8 cellular contexts compared by ENCODE assay signal in the genomic region with DNA sequence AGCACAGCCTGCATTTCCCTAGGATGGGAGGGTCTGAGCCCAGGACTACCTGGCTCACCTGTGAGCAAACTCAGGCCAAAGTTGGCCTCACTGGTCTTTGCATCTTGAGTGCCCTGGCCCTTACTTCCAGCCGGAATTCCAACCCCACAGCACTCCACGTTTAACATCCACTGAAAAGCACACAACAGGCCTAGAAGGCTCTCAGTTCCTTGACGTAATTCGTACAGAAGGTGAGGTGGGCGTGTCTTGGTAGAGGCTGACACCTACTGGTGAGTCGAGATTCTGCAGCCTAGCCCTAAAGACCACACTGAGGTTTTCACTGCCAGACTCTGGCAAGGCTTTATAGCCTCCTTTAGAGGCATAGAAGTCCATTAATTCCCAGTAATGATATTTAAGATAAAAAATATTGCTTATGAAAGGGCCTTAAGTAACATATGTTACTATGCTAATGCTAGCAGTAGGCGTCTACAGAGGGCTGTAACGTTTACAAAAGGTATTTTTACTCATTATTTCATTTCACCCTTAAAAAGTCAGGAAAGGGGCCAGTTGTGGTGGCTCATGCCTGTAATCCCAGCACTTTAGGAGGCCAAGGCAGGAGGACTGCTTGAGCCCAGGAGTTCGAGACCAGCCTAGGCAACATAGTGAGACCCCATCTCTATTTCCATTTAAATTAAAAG.
DNase-seq lines count a peak whose midpoint lies in the region; ATAC-seq and TF ChIP-seq lines count a peak whose summit lies in the region.

No MANE protein-coding gene starts in this region.

- peak; percentile 33 to 70 (median 67) for DNase-seq in CD8-positive, alpha-beta T cell
- DNase-seq in HAP-1 (ENCODE audit: low spot score in 2 of 2) (peak; percentile 46 to 71), PC-9 (peak; percentile 34 to 62), fibroblast of the conjunctiva (ENCODE audit: low read depth) (peak; percentile 44), retina (peak; percentile 49)
- peak; percentile 57 for DNase-seq in activated T-cell treated with anti-CD3 and anti-CD28 coated beads, Interleukin-2, amount 50 U/mL, for 4 hours

- H3K79me2 ChIP-seq in PC-9 (ENCODE audit: low read depth): no peaks in the 10 kb centered on the region

- peak; percentile 98 for ATAC-seq in CD8-positive, alpha-beta T cell
- ATAC-seq in activated T-cell treated with anti-CD3 and anti-CD28 coated beads, Interleukin-2, amount 50 U/mL, for 4 hours: peak; percentile 77 to 78
- ATAC-seq in HG02970 (IDR thresholded peaks at IDR 0.05; ENCODE audit: low FRiP score, unreplicated experiment): no peak
- ATAC-seq in HG03571 (IDR thresholded peaks at IDR 0.05; ENCODE audit: unreplicated experiment): no peak

- no peak overlapping the region for H2AFZ ChIP-seq in PC-9

- no peak overlapping the region for H3K4me2 ChIP-seq in PC-9

- no peaks in the 10 kb centered on the region for H3K9me3 Mint-ChIP-seq in CD8-positive, alpha-beta T cell
- no peaks in the 10 kb centered on the region for H3K9me3 Mint-ChIP-seq in activated T-cell treated with anti-CD3 and anti-CD28 coated beads, Interleukin-2, amount 50 U/mL, for 4 hours

- H3K4me3 Mint-ChIP-seq in CD8-positive, alpha-beta T cell: no peak overlapping the region
- no peak overlapping the region for H3K4me3 Mint-ChIP-seq in activated T-cell treated with anti-CD3 and anti-CD28 coated beads, Interleukin-2, amount 50 U/mL, for 4 hours

- no peaks in the 10 kb centered on the region for H3K9me3 ChIP-seq in CD8-positive, alpha-beta T cell (ENCODE audit: low read length)
- peaks cover 10% of the 10 kb centered on the region for H3K9me3 ChIP-seq in HAP-1
- H3K9me3 ChIP-seq in PC-9 (ENCODE audit: insufficient read depth, low read depth): peaks cover 5% of the 10 kb centered on the region; the same call in 1 of the 2 replicates

- no peaks in the 10 kb centered on the region for H4K20me1 ChIP-seq in PC-9 (ENCODE audit: insufficient read depth)

- BruUV-seq in PC-9 (replicated peaks; lab: Mats Ljungman, UMichigan): no TSS peak

- intact Hi-C loops in CD8-positive, alpha-beta T cell (cut with DNase I, micrococcal nuclease): loop anchor here (2.0 to 10.0 kb wide), 4 partner anchors 108 to 354 kb away; no protein-coding TSS in a partner anchor
- intact Hi-C loops in PC-9 (cut with micrococcal nuclease; ENCODE audit: unreplicated experiment): loop anchor here (10.0 kb wide), 1 partner anchor 122 kb away; no protein-coding TSS in a partner anchor

- peak; percentile 89 for TF ChIP-seq CTCF in CD8-positive, alpha-beta T cell (IDR thresholded peaks at IDR 0.05)
- peak; percentile 94 for TF ChIP-seq CTCF in PC-9 (conservative IDR thresholded peaks at IDR 0.05)

- in situ Hi-C loops in HAP-1 (cut with MboI; ENCODE audit: low sequenced_read_pairs): no loop called here

- CTCF ChIA-PET in CD8-positive, alpha-beta T cell (lab: Charles Lee): interaction anchor here (1.4 to 1.5 kb wide), 2 partner anchors 25 to 565 kb away, joined by 5 to 6 read pairs; no protein-coding TSS in a partner anchor
- CTCF ChIA-PET in PC-9 (lab: Charles Lee): no interaction called here

- H3K27ac Mint-ChIP-seq in CD8-positive, alpha-beta T cell: no peak overlapping the region

- H3K4me1 ChIP-seq in CD8-positive, alpha-beta T cell (ENCODE audit: insufficient read depth, low read length): peaks cover 7% of the 10 kb centered on the region
- peaks cover 7% of the 10 kb centered on the region for H3K4me1 ChIP-seq in HAP-1
- H3K4me1 ChIP-seq in PC-9 (replicated peaks; ENCODE audit: insufficient read depth): 0 out of 2 replicates have a peak, but pooled peaks cover 8% of the 10 kb centered on the region

- H3K9me2 ChIP-seq in PC-9 (ENCODE audit: insufficient read depth): no peaks in the 10 kb centered on the region

- peaks cover 7% of the 10 kb centered on the region; the same call in 1 of the 2 replicates for H3F3A ChIP-seq in PC-9 (ENCODE audit: insufficient read depth, low read depth)

- H3K36me3 Mint-ChIP-seq in CD8-positive, alpha-beta T cell: no peaks in the 10 kb centered on the region
- H3K36me3 Mint-ChIP-seq in activated T-cell treated with anti-CD3 and anti-CD28 coated beads, Interleukin-2, amount 50 U/mL, for 4 hours (ENCODE audit: insufficient read depth): no peaks in the 10 kb centered on the region

- H3K27me3 ChIP-seq in CD8-positive, alpha-beta T cell (ENCODE audit: insufficient read depth, low read length): no peaks in the 10 kb centered on the region
- H3K27me3 ChIP-seq in HAP-1 (ENCODE audit: low read depth) (no peaks in the 10 kb centered on the region), PC-9 (ENCODE audit: insufficient read depth, low read depth) (no peaks in the 10 kb centered on the region)

- no peaks in the 10 kb centered on the region for H3K27me3 Mint-ChIP-seq in CD8-positive, alpha-beta T cell (ENCODE audit: low read depth)
- no peaks in the 10 kb centered on the region for H3K27me3 Mint-ChIP-seq in activated T-cell treated with anti-CD3 and anti-CD28 coated beads, Interleukin-2, amount 50 U/mL, for 4 hours (ENCODE audit: low read depth)

- POLR2A ChIA-PET in CD8-positive, alpha-beta T cell (lab: Charles Lee): no interaction called here
- POLR2A ChIA-PET in PC-9 (lab: Charles Lee; ENCODE audit: unreplicated experiment): no interaction called here

- peaks cover 11% of the 10 kb centered on the region for H3K4me1 Mint-ChIP-seq in CD8-positive, alpha-beta T cell (ENCODE audit: low read depth)
- peaks cover 8% of the 10 kb centered on the region for H3K4me1 Mint-ChIP-seq in activated T-cell treated with anti-CD3 and anti-CD28 coated beads, Interleukin-2, amount 50 U/mL, for 4 hours (ENCODE audit: low read depth)

- no peak overlapping the region for H3K4me3 ChIP-seq in CD8-positive, alpha-beta T cell (ENCODE audit: low read depth, low read length)
- no peak overlapping the region for H3K4me3 ChIP-seq in HAP-1
- H3K4me3 ChIP-seq in PC-9: no peak overlapping the region

- H3K36me3 ChIP-seq in CD8-positive, alpha-beta T cell (ENCODE audit: insufficient read depth, low read length): no peaks in the 10 kb centered on the region
- no peaks in the 10 kb centered on the region for H3K36me3 ChIP-seq in HAP-1 (replicated peaks)
- H3K36me3 ChIP-seq in PC-9 (ENCODE audit: low read depth): no peaks in the 10 kb centered on the region

- H3K27ac ChIP-seq in CD8-positive, alpha-beta T cell (ENCODE audit: low read depth, low read length): no peak overlapping the region
- no peak overlapping the region for H3K27ac ChIP-seq in PC-9

Comparison
In these comparisons a context has a peak if more than half of its experiments do, and no peak if none do; other contexts are left out.
1. ATAC-seq: peak in CD8-positive, alpha-beta T cell (single experiment) and activated T-cell treated with anti-CD3 and anti-CD28 coated beads, Interleukin-2, amount 50 U/mL, for 4 hours (2 of 2); none in HG02970 (single experiment) and HG03571 (single experiment).
2. Peak in every context shown above with its lines, with median percentiles within 50 percentile points of each other: DNase-seq.